In genomic region chr1:102191723-102192122, GRCh38 we compare ENCODE assay signal across 8 cellular contexts.
DNase-seq lines count a peak whose midpoint lies in the region; ATAC-seq, FAIRE-seq and TF ChIP-seq lines count a peak whose summit lies in the region.

No MANE protein-coding gene starts in this region.

- H3K9me3 ChIP-seq in GM23248 (ENCODE audit: low read depth) (no peaks in the 10 kb centered on the region), WERI-Rb-1 (ENCODE audit: severe bottlenecking) (no peaks in the 10 kb centered on the region)

- ATAC-seq in left colon = peak; percentile 94

- DNase-seq in D721Med (ENCODE audit: insufficient read length, low spot score) (peak; percentile 8), GM23248 (peak; percentile 12), NCI-H1694 (lab: John Stamatoyannopoulos, UW) (peak; percentile 41), WERI-Rb-1 (peak; percentile 32), left colon (peak in 1 of 2 donors; percentile 7), NCI-H187 (lab: John Stamatoyannopoulos, UW) (no peak), germinal center (ENCODE audit: low spot score) (no peak), ureter (ENCODE audit: low spot score) (no peak)

- H2AFZ ChIP-seq in GM23248 = no peak overlapping the region

- H3K79me2 ChIP-seq in GM23248 (ENCODE audit: insufficient read depth) = no peaks in the 10 kb centered on the region

- H3K4me2 ChIP-seq in GM23248 (ENCODE audit: unreplicated experiment) = no peak overlapping the region

- intact Hi-C loops in left colon (cut with DNase I, micrococcal nuclease) = loop anchor here in 1 of 2 donors (5.0 kb wide), 1 partner anchor 199 kb away; no protein-coding TSS in a partner anchor

- no peaks in the 10 kb centered on the region for H3K36me3 ChIP-seq in GM23248 (ENCODE audit: low read depth)
- no peaks in the 10 kb centered on the region for H3K36me3 ChIP-seq in WERI-Rb-1

- TF ChIP-seq CTCF in D721Med (IDR thresholded peaks at IDR 0.05; ENCODE audit: insufficient read depth, missing control alignments) (peak; percentile 74), WERI-Rb-1 (IDR thresholded peaks at IDR 0.05; ENCODE audit: low read depth, low read length) (peak; percentile 47)

- H4K20me1 ChIP-seq in GM23248 (ENCODE audit: insufficient read depth) = no peaks in the 10 kb centered on the region

- no peaks in the 10 kb centered on the region for H3F3A ChIP-seq in GM23248 (ENCODE audit: insufficient read depth)

- H3K27me3 ChIP-seq in GM23248 (replicated peaks; ENCODE audit: insufficient read depth) (no peaks in the 10 kb centered on the region), WERI-Rb-1 (ENCODE audit: insufficient read depth, low read depth, severe bottlenecking) (peaks cover 19% of the 10 kb centered on the region)

- H3K4me1 ChIP-seq in GM23248 (ENCODE audit: insufficient read depth) = no peaks in the 10 kb centered on the region

- H3K27ac ChIP-seq in GM23248 = no peak overlapping the region
- H3K27ac ChIP-seq in WERI-Rb-1 = no peak overlapping the region

- WGBS in GM23248 (ENCODE audit: low coverage in 1 of 2, low lambda C conversion rate in 2 of 2, missing lambda C conversion rate in 2 of 2), 2 experiments = 18 to 30% methylated on average over 2 of the region's 2 CpGs

- FAIRE-seq in D721Med (lab: Jason Lieb, UNC) = peak; percentile 81

- H3K9ac ChIP-seq in GM23248 = no peak overlapping the region

- H3K9me2 ChIP-seq in GM23248 (ENCODE audit: insufficient read depth) = no peaks in the 10 kb centered on the region

- H3K4me3 ChIP-seq in GM23248 = no peak overlapping the region
- H3K4me3 ChIP-seq in WERI-Rb-1 (ENCODE audit: low read depth, low read length) = no peak overlapping the region

- in situ Hi-C loops in GM23248 (cut with MboI) = no loop called here

Comparison
In these comparisons a context has a peak if more than half of its experiments do, and no peak if none do; other contexts are left out.
1. DNase-seq: peak in D721Med (single experiment), GM23248 (single experiment), NCI-H1694 (single experiment) and WERI-Rb-1 (single experiment); none in NCI-H187 (0 of 2), germinal center (single experiment) and ureter (single experiment).